ENCODE assay signal across 1 cellular context in genomic region chr11:132994038-132994502, GRCh38.
TF ChIP-seq lines count a peak whose summit lies in the region.

No MANE protein-coding gene starts in this region.

TF ChIP-seq in IMR-90, 13 proteins besides CTCF, POLR2A, EP300 and RAD21:
- no peak for TF ChIP-seq SMC3 (IDR thresholded peaks at IDR 0.05; ENCODE audit: low read depth, low read length)
- no peak for TF ChIP-seq MAFK (IDR thresholded peaks at IDR 0.05; ENCODE audit: low read depth, low read length)
